In genomic region chr5:1936413-1936812, GRCh38 we compare ENCODE assay signal across 16 cellular contexts. TPM values are rescaled to one million over a fixed set of nuclear protein-coding genes. Genes with fewer than 3 reads are reported as not detected.
"Had no signal": no experiment of that assay in that cellular context is flagged by ENCODE, and none has a peak within 500 bp of the region (broad histone marks: within the 10 kb centered on the region; RNA-seq: fewer than 3 reads in every experiment).

No MANE protein-coding gene starts in this region.

- DNase-seq: activated CD4-positive, alpha-beta memory T cell treated with anti-CD3 and anti-CD28 coated beads for 36 hours; activated CD4-positive, alpha-beta T cell treated with anti-CD3 and anti-CD28 coated beads for 36 hours; activated effector memory CD4-positive, alpha-beta T cell treated with Interleukin-2 at 50 U/mL for 16 hours; activated naive CD4-positive, alpha-beta T cell treated with anti-CD3 and anti-CD28 coated beads, Interleukin-2, amount 50 U/mL, for 16 hours; activated T-cell treated with anti-CD3 and anti-CD28 coated beads, Interleukin-2, amount 50 U/mL, for 4 hours; hypothalamus; nucleus accumbens; stimulated activated CD4-positive, alpha-beta T cell treated with anti-CD3 and anti-CD28 coated beads, Interleukin-2, amount 100 ng/mL, for 48 hours; T-helper 2 cell had no signal

- H3K4me3 ChIP-seq: cardiac muscle cell, esophagus muscularis mucosa, right atrium auricular region, tibial nerve had no signal

- H3K27me3 ChIP-seq: right atrium auricular region had no signal

- H3K36me3 ChIP-seq: cardiac muscle cell, right atrium auricular region had no signal

- ATAC-seq: activated CD4-positive, alpha-beta T cell treated with anti-CD3 and anti-CD28 coated beads for 36 hours; activated T-cell treated with anti-CD3 and anti-CD28 coated beads, Interleukin-2, amount 50 U/mL, for 4 hours; stimulated activated memory B cell treated with anti-CD40 and anti-IgM and Interleukin-4, amounts not matched to agents 10 μg/mL and 1 μg/mL and 100 μg/mL, for 72 hours had no signal

- H3K27ac ChIP-seq: cardiac muscle cell, esophagus muscularis mucosa, right atrium auricular region, tibial nerve had no signal

- FAIRE-seq: astrocyte had no signal

- H3K9me3 ChIP-seq: right atrium auricular region had no signal

RNA-seq across cellular contexts. Expression of gene IRX4, which starts 53.7 kb away (rescaled TPM):
- total RNA-seq: activated CD4-positive, alpha-beta memory T cell treated with anti-CD3 and anti-CD28 coated beads for 36 hours; activated CD4-positive, alpha-beta T cell treated with anti-CD3 and anti-CD28 coated beads for 36 hours; activated T-cell treated with anti-CD3 and anti-CD28 coated beads, Interleukin-2, amount 50 U/mL, for 4 hours; esophagus muscularis mucosa; fibroblast of villous mesenchyme; right atrium auricular region; tibial nerve had no signal
